In the genomic region with DNA sequence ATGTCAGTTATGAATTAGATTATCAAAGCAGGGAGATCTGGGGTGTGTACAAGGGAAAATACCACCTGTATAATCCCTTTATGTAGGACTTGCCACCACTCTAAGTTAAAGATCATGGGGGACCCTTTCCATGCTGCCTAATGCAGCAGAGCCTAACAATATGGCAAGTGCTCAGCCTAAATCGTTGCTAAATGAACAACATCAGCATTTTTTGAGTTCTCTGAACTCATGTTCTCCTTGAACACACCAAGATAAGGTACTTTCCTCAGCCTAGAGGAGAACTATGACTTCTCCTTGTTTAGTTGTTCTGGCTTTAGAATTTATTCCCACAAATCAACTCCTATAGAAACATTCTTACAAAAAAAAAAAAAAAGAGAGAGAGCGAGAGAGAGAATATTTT, we compare ENCODE assay signal across 2 cellular contexts.
TF ChIP-seq lines count a peak whose summit lies in the region.

No MANE protein-coding gene starts in this region.

TF ChIP-seq in IMR-90, 13 proteins besides CTCF, POLR2A, EP300 and RAD21 (continued from another document):
- no peak for TF ChIP-seq BHLHE40 (IDR thresholded peaks at IDR 0.05; ENCODE audit: low read depth, low read length)
- no peak for TF ChIP-seq RFX5 (IDR thresholded peaks at IDR 0.05; ENCODE audit: low read depth, low read length)
- TF ChIP-seq SMC3 (IDR thresholded peaks at IDR 0.05; ENCODE audit: low read depth, low read length) = no peak
- TF ChIP-seq MAFK (IDR thresholded peaks at IDR 0.05; ENCODE audit: low read depth, low read length) = peak; percentile 68
- no peak for TF ChIP-seq CHD1 (IDR thresholded peaks at IDR 0.05; ENCODE audit: low read depth, low read length)

TF ChIP-seq in HepG2, 621 proteins besides CTCF, POLR2A, EP300 and RAD21 (continued from another document):
- TF ChIP-seq, protein P1, sequence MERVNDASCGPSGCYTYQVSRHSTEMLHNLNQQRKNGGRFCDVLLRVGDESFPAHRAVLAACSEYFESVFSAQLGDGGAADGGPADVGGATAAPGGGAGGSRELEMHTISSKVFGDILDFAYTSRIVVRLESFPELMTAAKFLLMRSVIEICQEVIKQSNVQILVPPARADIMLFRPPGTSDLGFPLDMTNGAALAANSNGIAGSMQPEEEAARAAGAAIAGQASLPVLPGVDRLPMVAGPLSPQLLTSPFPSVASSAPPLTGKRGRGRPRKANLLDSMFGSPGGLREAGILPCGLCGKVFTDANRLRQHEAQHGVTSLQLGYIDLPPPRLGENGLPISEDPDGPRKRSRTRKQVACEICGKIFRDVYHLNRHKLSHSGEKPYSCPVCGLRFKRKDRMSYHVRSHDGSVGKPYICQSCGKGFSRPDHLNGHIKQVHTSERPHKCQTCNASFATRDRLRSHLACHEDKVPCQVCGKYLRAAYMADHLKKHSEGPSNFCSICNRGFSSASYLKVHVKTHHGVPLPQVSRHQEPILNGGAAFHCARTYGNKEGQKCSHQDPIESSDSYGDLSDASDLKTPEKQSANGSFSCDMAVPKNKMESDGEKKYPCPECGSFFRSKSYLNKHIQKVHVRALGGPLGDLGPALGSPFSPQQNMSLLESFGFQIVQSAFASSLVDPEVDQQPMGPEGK (CRISPR knock-in tag; IDR thresholded peaks at IDR 0.05) = no peak
- peak; percentile 74 to 75 for TF ChIP-seq MAFK (conservative IDR thresholded peaks at IDR 0.05 in 1 of 2, IDR thresholded peaks at IDR 0.05 in 1 of 2; ENCODE audit: low read length in 2 of 2)
